8 cellular contexts compared by ENCODE assay signal in genomic region chr5:150436141-150436680, GRCh38. TPM values are rescaled to one million over a fixed set of nuclear protein-coding genes. Genes with fewer than 3 reads are reported as not detected.
DNase-seq lines count a peak whose midpoint lies in the region; ATAC-seq and TF ChIP-seq lines count a peak whose summit lies in the region.

No MANE protein-coding gene starts in this region.

- H3K9ac ChIP-seq in Karpas-422 (ENCODE audit: low read length) (no peak overlapping the region), fibroblast of lung (ENCODE audit: insufficient read depth, low read length) (no peak overlapping the region), neural progenitor cell (no peak overlapping the region)

- no peaks in the 10 kb centered on the region for H3K9me3 ChIP-seq in Karpas-422 (ENCODE audit: low read length)
- no peaks in the 10 kb centered on the region for H3K9me3 ChIP-seq in Peyer's patch
- H3K9me3 ChIP-seq in fibroblast of lung (ENCODE audit: control insufficient read depth, insufficient read depth, low read depth, low read length): no peaks in the 10 kb centered on the region
- no peaks in the 10 kb centered on the region for H3K9me3 ChIP-seq in neural progenitor cell (ENCODE audit: low read depth)

- no peak for TF ChIP-seq POLR2A in Peyer's patch (IDR thresholded peaks at IDR 0.05)

- DNase-seq in EH (ENCODE audit: low read depth) (peak; percentile 88), Karpas-422 (peak; percentile 96), Peyer's patch (peak; percentile 85 to 99 (median 98)), fibroblast of lung (ENCODE audit: low read depth in 2 of 2) (peak; percentile 75 to 89), neural progenitor cell (ENCODE audit: low spot score) (peak; percentile 95)
- DNase-seq in activated T-cell treated with anti-CD3 and anti-CD28 coated beads, Interleukin-2, amount 50 U/mL, for 1 hour: peak; percentile 84
- DNase-seq in stimulated activated naive CD8-positive, alpha-beta T cell treated with anti-CD3 and anti-CD28 coated beads, Interleukin-15, amount 100 ng/mL, for 72 hours: peak; percentile 87 to 88

- H3K4me3 Mint-ChIP-seq in neural progenitor cell: no peak overlapping the region
- H3K4me3 Mint-ChIP-seq in stimulated activated naive CD8-positive, alpha-beta T cell treated with anti-CD3 and anti-CD28 coated beads, Interleukin-15, amount 100 ng/mL, for 72 hours: peak overlapping the region; percentile 58 to 63

- H3K36me3 ChIP-seq in Karpas-422 (ENCODE audit: insufficient read depth, low read length): no peaks in the 10 kb centered on the region
- no peaks in the 10 kb centered on the region for H3K36me3 ChIP-seq in Peyer's patch
- H3K36me3 ChIP-seq in fibroblast of lung (ENCODE audit: control insufficient read depth, insufficient read depth, low read length): no peaks in the 10 kb centered on the region
- H3K36me3 ChIP-seq in neural progenitor cell: no peaks in the 10 kb centered on the region

- H3K27me3 Mint-ChIP-seq in neural progenitor cell (ENCODE audit: insufficient read depth, low read depth): peaks cover 12% of the 10 kb centered on the region
- H3K27me3 Mint-ChIP-seq in stimulated activated naive CD8-positive, alpha-beta T cell treated with anti-CD3 and anti-CD28 coated beads, Interleukin-15, amount 100 ng/mL, for 72 hours: no peaks in the 10 kb centered on the region

- H3K27me3 ChIP-seq in Karpas-422 (ENCODE audit: low read length) (no peaks in the 10 kb centered on the region), Peyer's patch (no peaks in the 10 kb centered on the region), fibroblast of lung (ENCODE audit: control insufficient read depth, insufficient read depth, low read length) (no peaks in the 10 kb centered on the region), neural progenitor cell (no peaks in the 10 kb centered on the region)

- H3F3A ChIP-seq in neural progenitor cell (ENCODE audit: low read depth): peaks cover 23% of the 10 kb centered on the region

- H3K27ac ChIP-seq in Karpas-422 (ENCODE audit: low read length) (no peak overlapping the region), Peyer's patch (peak overlapping the region in 1 of 4 donors; percentile 53), fibroblast of lung (ENCODE audit: insufficient read depth, low read length) (no peak overlapping the region), neural progenitor cell (no peak overlapping the region)

- H4K20me1 ChIP-seq in Karpas-422 (ENCODE audit: insufficient read depth, low read depth, low read length) (no peaks in the 10 kb centered on the region), fibroblast of lung (ENCODE audit: control insufficient read depth, extremely low read depth, insufficient read depth, low read length) (no peaks in the 10 kb centered on the region), neural progenitor cell (ENCODE audit: low read depth) (peaks cover 3% of the 10 kb centered on the region)

- no peak overlapping the region for H3K27ac Mint-ChIP-seq in neural progenitor cell
- H3K27ac Mint-ChIP-seq in stimulated activated naive CD8-positive, alpha-beta T cell treated with anti-CD3 and anti-CD28 coated beads, Interleukin-15, amount 100 ng/mL, for 72 hours: peak overlapping the region; percentile 85 to 87

- H2AFZ ChIP-seq in Karpas-422 (ENCODE audit: low read length) (peak overlapping the region; percentile 59; the same call in 1 of the 2 replicates), fibroblast of lung (ENCODE audit: low read length) (peak overlapping the region; percentile 57), neural progenitor cell (replicated peaks) (no peak overlapping the region)

- H3K4me1 ChIP-seq in Karpas-422 (ENCODE audit: low read length) (peaks cover 9% of the 10 kb centered on the region), Peyer's patch (peaks cover 0 to 9% (median 0%) of the 10 kb centered on the region in 4 donors), fibroblast of lung (ENCODE audit: control insufficient read depth, extremely low read depth, insufficient read depth, low read length) (no peaks in the 10 kb centered on the region), neural progenitor cell (no peaks in the 10 kb centered on the region)

- ATAC-seq in GM21825 (IDR thresholded peaks at IDR 0.05; ENCODE audit: unreplicated experiment): peak; percentile 92
- peak; percentile 95 for ATAC-seq in stimulated activated naive CD8-positive, alpha-beta T cell treated with anti-CD3 and anti-CD28 coated beads, Interleukin-15, amount 100 ng/mL, for 72 hours

- no peaks in the 10 kb centered on the region for H3K36me3 Mint-ChIP-seq in neural progenitor cell

- peaks cover 12% of the 10 kb centered on the region for H3K4me1 Mint-ChIP-seq in neural progenitor cell
- H3K4me1 Mint-ChIP-seq in stimulated activated naive CD8-positive, alpha-beta T cell treated with anti-CD3 and anti-CD28 coated beads, Interleukin-15, amount 100 ng/mL, for 72 hours: peaks cover 15% of the 10 kb centered on the region

- TF ChIP-seq CTCF in Peyer's patch (IDR thresholded peaks at IDR 0.05): peak; percentile 61 to 91 (median 87)
- peak; percentile 71 to 79 for TF ChIP-seq CTCF in fibroblast of lung (conservative IDR thresholded peaks at IDR 0.05 in 1 of 2, IDR thresholded peaks at IDR 0.05 in 1 of 2; ENCODE audit: low read depth in 1 of 2, low read length in 2 of 2)
- peak; percentile 91 for TF ChIP-seq CTCF in neural progenitor cell (IDR thresholded peaks at IDR 0.05)

- H3K4me2 ChIP-seq in Karpas-422 (ENCODE audit: low read depth, low read length, poor library complexity, severe bottlenecking): peak overlapping the region; percentile 30
- no peak overlapping the region for H3K4me2 ChIP-seq in fibroblast of lung (ENCODE audit: extremely low read depth, insufficient read depth, low read length)
- no peak overlapping the region for H3K4me2 ChIP-seq in neural progenitor cell

- H3K4me3 ChIP-seq in Karpas-422 (ENCODE audit: low read length) (no peak overlapping the region), Peyer's patch (no peak overlapping the region), fibroblast of lung (replicated peaks in 1 of 4; ENCODE audit: control extremely low read depth in 1 of 4, insufficient read depth in 1 of 4, low read depth in 3 of 4, low read length in 4 of 4) (no peak overlapping the region), neural progenitor cell (no peak overlapping the region)

- H3K79me2 ChIP-seq in Karpas-422 (ENCODE audit: low read length) (no peaks in the 10 kb centered on the region), fibroblast of lung (ENCODE audit: control insufficient read depth, insufficient read depth, low read length) (no peaks in the 10 kb centered on the region), neural progenitor cell (ENCODE audit: low read depth) (no peaks in the 10 kb centered on the region)

- no peaks in the 10 kb centered on the region for H3K9me3 Mint-ChIP-seq in neural progenitor cell
- no peaks in the 10 kb centered on the region for H3K9me3 Mint-ChIP-seq in stimulated activated naive CD8-positive, alpha-beta T cell treated with anti-CD3 and anti-CD28 coated beads, Interleukin-15, amount 100 ng/mL, for 72 hours

- H3K9me2 ChIP-seq in Karpas-422 (replicated peaks; ENCODE audit: insufficient read depth, low read length): no peaks in the 10 kb centered on the region

RNA-seq across cellular contexts. Expression of gene RPS14, which starts 13.3 kb away (rescaled TPM):
- total RNA-seq in Karpas-422 (2014; rRNA removed; shearing (Covaris generic); ENCODE audit: low replicate concordance): 3,040 and 3,750 TPM in 2 replicates
- total RNA-seq in Peyer's patch (1,000 to 10,000 TPM in 3 of 4 donors, 100 to 1,000 TPM in 1; 975 to 1,961 (median 1,274) TPM), fibroblast of lung (1,962 and 4,466 TPM in 2 replicates), neural progenitor cell (ENCODE audit: low replicate concordance) (3,204 and 3,639 TPM in 2 replicates)
- 5,623 and 6,025 TPM in 2 replicates for polyA plus RNA-seq in fibroblast of lung
- 3,434 and 3,467 TPM in 2 replicates for polyA plus RNA-seq in fibroblast of lung (2012)
- polyA minus RNA-seq in fibroblast of lung (ENCODE audit: low replicate concordance): 1,117 and 1,370 TPM in 2 replicates

RNA-seq across cellular contexts. Expression of gene CD74, which starts 23.5 kb away (rescaled TPM):
- total RNA-seq in Karpas-422 (2014; rRNA removed; shearing (Covaris generic); ENCODE audit: low replicate concordance): 5,756 and 8,933 TPM in 2 replicates
- total RNA-seq in Peyer's patch (1,000 to 10,000 TPM in 2 of 4 donors, 100 to 1,000 TPM in 2; 759 to 2,006 (median 1,183) TPM), fibroblast of lung (3.9 and 5.9 TPM in 2 replicates), neural progenitor cell (ENCODE audit: low replicate concordance) (9.8 and 25.6 TPM in 2 replicates)
- polyA plus RNA-seq in fibroblast of lung: 1.3 and 1.8 TPM in 2 replicates
- polyA plus RNA-seq in fibroblast of lung (2012): 2.0 and 2.7 TPM in 2 replicates
- polyA minus RNA-seq in fibroblast of lung (ENCODE audit: low replicate concordance): 2.0 TPM in 1 of 2 replicates, not detected in the other

Comparison
In these comparisons a context has a peak if more than half of its experiments do, and no peak if none do; other contexts are left out.
1. RNA of gene CD74, which starts 23.5 kb away (total RNA-seq): 5,756 to 8,933 TPM in Karpas-422 and 759 to 2,006 TPM in Peyer's patch; 9.8 to 25.6 TPM in neural progenitor cell and 3.9 to 5.9 TPM in fibroblast of lung; every median in the first group is over 10 times any median in the second.
2. Peak in every context shown above with its lines, with median percentiles within 50 percentile points of each other: DNase-seq and CTCF ChIP-seq.